ENCODE assay signal across 8 cellular contexts in the genomic region with DNA sequence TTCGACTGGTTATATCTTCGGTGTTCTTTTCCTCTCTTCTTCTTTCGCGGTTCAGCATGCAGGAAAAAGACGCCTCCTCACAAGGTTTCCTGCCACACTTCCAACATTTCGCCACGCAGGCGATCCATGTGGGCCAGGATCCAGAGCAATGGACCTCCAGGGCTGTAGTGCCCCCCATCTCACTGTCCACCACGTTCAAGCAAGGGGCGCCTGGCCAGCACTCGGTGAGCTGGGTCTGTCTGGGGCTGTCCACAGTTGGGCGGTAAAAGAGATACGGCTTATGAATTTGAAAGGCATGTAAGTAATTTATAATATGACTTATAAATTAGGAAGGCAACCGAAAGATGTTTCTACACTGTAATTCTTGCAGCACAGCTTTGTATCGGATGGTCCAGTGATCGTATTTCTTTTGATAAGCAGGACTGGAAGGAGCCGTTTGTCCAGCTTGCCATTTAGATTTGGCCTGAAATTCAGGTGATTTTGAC. TPM values are rescaled to one million over a fixed set of nuclear protein-coding genes. Genes with fewer than 3 reads are reported as not detected.
DNase-seq lines count a peak whose midpoint lies in the region; ATAC-seq and TF ChIP-seq lines count a peak whose summit lies in the region.

No MANE protein-coding gene starts in this region.

- peak; percentile 63 for ATAC-seq in aorta (ENCODE audit: low FRiP score)

- H3K9me2 ChIP-seq in MM.1S (replicated peaks; ENCODE audit: insufficient read depth, low read length), result no peaks in the 10 kb centered on the region

- H3K4me3 Mint-ChIP-seq in activated CD4-positive, alpha-beta T cell treated with anti-CD3 and anti-CD28 coated beads, Interleukin-2, amount 10 ng/mL, durations not matched to agents 7 days and 5 days, result peak overlapping the region; percentile 92
- H3K4me3 Mint-ChIP-seq in dendritic cell treated with granulocyte-macrophage colony-stimulating factor and Interleukin-4, amounts not matched to agents 40 ng/mL and 50 ng/mL, for 4 days, result peak overlapping the region; percentile 93

- H3K4me3 ChIP-seq in MM.1S (ENCODE audit: low read length), result peak overlapping the region; percentile 89
- peak overlapping the region; percentile 82 for H3K4me3 ChIP-seq in mononuclear cell (ENCODE audit: low read length)
- H3K4me3 ChIP-seq in aorta (ENCODE audit: low read length in 2 of 2), result peak overlapping the region; percentile 60 to 94

- H4K20me1 ChIP-seq in MM.1S (ENCODE audit: insufficient read depth, low read length), result no peaks in the 10 kb centered on the region

- H3K79me2 ChIP-seq in MM.1S (ENCODE audit: low read length), result no peaks in the 10 kb centered on the region

- peak overlapping the region; percentile 95 for H3K27ac Mint-ChIP-seq in activated CD4-positive, alpha-beta T cell treated with anti-CD3 and anti-CD28 coated beads, Interleukin-2, amount 10 ng/mL, durations not matched to agents 7 days and 5 days
- H3K27ac Mint-ChIP-seq in dendritic cell treated with granulocyte-macrophage colony-stimulating factor and Interleukin-4, amounts not matched to agents 40 ng/mL and 50 ng/mL, for 4 days, result peak overlapping the region; percentile 73

- H3K4me2 ChIP-seq in MM.1S (ENCODE audit: low read depth, low read length), result peak overlapping the region; percentile 94

- H3K27me3 ChIP-seq in MM.1S (replicated peaks; ENCODE audit: insufficient read depth, low read length), result no peaks in the 10 kb centered on the region
- no peaks in the 10 kb centered on the region for H3K27me3 ChIP-seq in mononuclear cell (ENCODE audit: insufficient read depth, low read length)
- no peaks in the 10 kb centered on the region for H3K27me3 ChIP-seq in aorta (ENCODE audit: control insufficient read depth in 1 of 2, insufficient read depth in 2 of 2, low read length in 1 of 2)

- no peaks in the 10 kb centered on the region for H3K36me3 Mint-ChIP-seq in activated CD4-positive, alpha-beta T cell treated with anti-CD3 and anti-CD28 coated beads, Interleukin-2, amount 10 ng/mL, durations not matched to agents 7 days and 5 days (ENCODE audit: low read depth)
- peaks cover 10% of the 10 kb centered on the region for H3K36me3 Mint-ChIP-seq in dendritic cell treated with granulocyte-macrophage colony-stimulating factor and Interleukin-4, amounts not matched to agents 40 ng/mL and 50 ng/mL, for 4 days (ENCODE audit: low read depth)

- intact Hi-C loops in dendritic cell treated with granulocyte-macrophage colony-stimulating factor and Interleukin-4, amounts not matched to agents 40 ng/mL and 50 ng/mL, for 4 days (cut with micrococcal nuclease), result loop anchor here (2.0 to 5.0 kb wide), 2 partner anchors 57 to 189 kb away; a partner anchor contains a TSS
- intact Hi-C loops in aorta (cut with DNase I), result loop anchor here (2.0 to 10.0 kb wide), 2 partner anchors 57 to 207 kb away; a partner anchor contains a TSS

- H2AFZ ChIP-seq in MM.1S (ENCODE audit: low read length), result peak overlapping the region; percentile 91

- POLR2A ChIA-PET in activated CD4-positive, alpha-beta T cell treated with anti-CD3 and anti-CD28 coated beads, Interleukin-2, amount 10 ng/mL, durations not matched to agents 7 days and 5 days (lab: Charles Lee), result interaction anchor here (0.6 to 0.9 kb wide), 2 partner anchors 57 to 95 kb away, joined by 5 read pairs; a partner anchor contains a TSS

- H3K27me3 Mint-ChIP-seq in activated CD4-positive, alpha-beta T cell treated with anti-CD3 and anti-CD28 coated beads, Interleukin-2, amount 10 ng/mL, durations not matched to agents 7 days and 5 days, result peaks cover 7% of the 10 kb centered on the region
- H3K27me3 Mint-ChIP-seq in dendritic cell treated with granulocyte-macrophage colony-stimulating factor and Interleukin-4, amounts not matched to agents 40 ng/mL and 50 ng/mL, for 4 days, result peaks cover 8% of the 10 kb centered on the region

- H3K4me1 Mint-ChIP-seq in activated CD4-positive, alpha-beta T cell treated with anti-CD3 and anti-CD28 coated beads, Interleukin-2, amount 10 ng/mL, durations not matched to agents 7 days and 5 days, result peaks cover 19% of the 10 kb centered on the region
- H3K4me1 Mint-ChIP-seq in dendritic cell treated with granulocyte-macrophage colony-stimulating factor and Interleukin-4, amounts not matched to agents 40 ng/mL and 50 ng/mL, for 4 days (ENCODE audit: low read depth), result no peaks in the 10 kb centered on the region

- H3K9me3 ChIP-seq in MM.1S (replicated peaks; ENCODE audit: insufficient read depth, low read length), result no peaks in the 10 kb centered on the region
- H3K9me3 ChIP-seq in mononuclear cell (ENCODE audit: low read depth, low read length), result no peaks in the 10 kb centered on the region
- no peaks in the 10 kb centered on the region for H3K9me3 ChIP-seq in aorta (ENCODE audit: control insufficient read depth, low read length)

- no peak for DNase-seq in activated CD4-positive, alpha-beta T cell treated with anti-CD3 and anti-CD28 coated beads, Interleukin-2, amount 10 ng/mL, durations not matched to agents 7 days and 5 days
- no peak for DNase-seq in activated CD4-positive, alpha-beta T cell treated with anti-CD3 and anti-CD28 coated beads for 48 hours
- peak; percentile 7 for DNase-seq in MM.1S
- DNase-seq in aorta, result peak; percentile 48 to 80
- DNase-seq in mucosa of gallbladder (ENCODE audit: low spot score), result no peak
- no peak for DNase-seq in GM13977 (ENCODE audit: low spot score)

- no peaks in the 10 kb centered on the region for H3K9me3 Mint-ChIP-seq in activated CD4-positive, alpha-beta T cell treated with anti-CD3 and anti-CD28 coated beads, Interleukin-2, amount 10 ng/mL, durations not matched to agents 7 days and 5 days
- no peaks in the 10 kb centered on the region for H3K9me3 Mint-ChIP-seq in dendritic cell treated with granulocyte-macrophage colony-stimulating factor and Interleukin-4, amounts not matched to agents 40 ng/mL and 50 ng/mL, for 4 days

- TF ChIP-seq CTCF in MM.1S (IDR thresholded peaks at IDR 0.05; ENCODE audit: low read length), result no peak
- TF ChIP-seq CTCF in GM13977 (IDR thresholded peaks at IDR 0.05; ENCODE audit: extremely low read depth, insufficient read depth, missing control alignments), result no peak

- CTCF ChIA-PET in activated CD4-positive, alpha-beta T cell treated with anti-CD3 and anti-CD28 coated beads, Interleukin-2, amount 10 ng/mL, durations not matched to agents 7 days and 5 days (lab: Charles Lee), result interaction anchor here (0.6 to 2.1 kb wide), 6 partner anchors 11 to 205 kb away, joined by 3 to 5 read pairs (median 4); a partner anchor contains a TSS

- H3K4me1 ChIP-seq in MM.1S (ENCODE audit: low read length) (peaks cover 14% of the 10 kb centered on the region), mononuclear cell (ENCODE audit: insufficient read depth, low read length) (peaks cover 10% of the 10 kb centered on the region), aorta (ENCODE audit: control insufficient read depth in 1 of 2, insufficient read depth in 2 of 2, low read length in 2 of 2) (no peaks in the 10 kb centered on the region)

- H3K27ac ChIP-seq in MM.1S (ENCODE audit: low read length) (peak overlapping the region; percentile 90; the same call in 1 of the 2 replicates), aorta (ENCODE audit: low read depth in 1 of 2, low read length in 2 of 2) (peak overlapping the region; percentile 57 to 87)

- in situ Hi-C loops in GM13977 (cut with MboI; ENCODE audit: low pct_unique_long_range_greater_than_20kb, low sequenced_read_pairs, unreplicated experiment), result no loop called here

- H3K9ac ChIP-seq in MM.1S (ENCODE audit: low read length), result peak overlapping the region; percentile 86

- 0 to 1% methylated on average over 17 of the region's 17 CpGs for WGBS in aorta, 2 donors

- H3F3A ChIP-seq in MM.1S (ENCODE audit: insufficient read depth, low read length), result peaks cover 10% of the 10 kb centered on the region

- no peaks in the 10 kb centered on the region for H3K36me3 ChIP-seq in MM.1S (replicated peaks; ENCODE audit: insufficient read depth, low read length)
- peaks cover 0 to 1% of the 10 kb centered on the region in 2 donors for H3K36me3 ChIP-seq in aorta (ENCODE audit: control insufficient read depth in 1 of 2, insufficient read depth in 2 of 2, low read length in 1 of 2)

RNA-seq across cellular contexts. Expression of a gene that starts 0.3 kb away (rescaled TPM):
- total RNA-seq in activated CD4-positive, alpha-beta T cell treated with anti-CD3 and anti-CD28 coated beads, Interleukin-2, amount 10 ng/mL, durations not matched to agents 7 days and 5 days, result 1 to 10 TPM; 2.0 to 2.9 TPM
- total RNA-seq in mononuclear cell, result 1.8 TPM
- 1 to 10 TPM; 1.8 to 3.7 TPM for total RNA-seq in aorta
- polyA plus RNA-seq in aorta, result 1 to 10 TPM; 2.0 to 4.3 TPM
- total RNA-seq in mucosa of gallbladder, result 7.2 TPM

RNA-seq across cellular contexts. Expression of a gene that starts 56.9 kb away (rescaled TPM):
- total RNA-seq in activated CD4-positive, alpha-beta T cell treated with anti-CD3 and anti-CD28 coated beads, Interleukin-2, amount 10 ng/mL, durations not matched to agents 7 days and 5 days, result 10 to 100 TPM; 19.7 to 24.6 TPM
- total RNA-seq in mononuclear cell, result 43.7 TPM
- total RNA-seq in aorta, result 10 to 100 TPM; 25.6 to 28.3 TPM
- 10 to 100 TPM in 1 of 2 donors, 1 to 10 TPM in 1; 5.6 to 13.3 TPM for polyA plus RNA-seq in aorta
- 19.8 TPM for total RNA-seq in mucosa of gallbladder

Comparison
In these comparisons a context has a peak if more than half of its experiments do, and no peak if none do; other contexts are left out.
1. DNase-seq: peak in MM.1S (single experiment) and aorta (2 of 2); none in activated CD4-positive, alpha-beta T cell treated with anti-CD3 and anti-CD28 coated beads, Interleukin-2, amount 10 ng/mL, durations not matched to agents 7 days and 5 days (single experiment), activated CD4-positive, alpha-beta T cell treated with anti-CD3 and anti-CD28 coated beads for 48 hours (single experiment), mucosa of gallbladder (single experiment) and GM13977 (single experiment).
2. Peak in every context shown above with its lines, with median percentiles within 50 percentile points of each other: H3K4me3 ChIP-seq.